11 cellular contexts compared by ENCODE assay signal in genomic region chr11:6474806-6475500, GRCh38. TPM values are rescaled to one million over a fixed set of nuclear protein-coding genes. Genes with fewer than 3 reads are reported as not detected.
DNase-seq lines count a peak whose midpoint lies in the region; ATAC-seq, FAIRE-seq and TF ChIP-seq lines count a peak whose summit lies in the region.
"Had no signal": no experiment of that assay in that cellular context is flagged by ENCODE, and none has a peak within 500 bp of the region (broad histone marks: within the 10 kb centered on the region; RNA-seq: fewer than 3 reads in every experiment).

No MANE protein-coding gene starts in this region.

- H3K27ac ChIP-seq in CD4-positive, alpha-beta T cell (ENCODE audit: low read depth, low read length) = peak overlapping the region; percentile 38
- peak overlapping the region; percentile 92 for H3K27ac ChIP-seq in colonic mucosa

- peak overlapping the region; percentile 85 for H3K4me3 Mint-ChIP-seq in CD4-positive, alpha-beta T cell
- peak overlapping the region; percentile 84 for H3K4me3 Mint-ChIP-seq in natural killer cell treated with Interleukin-12 subunit alpha and Interleukin-12 subunit beta and Interleukin-15 and Interleukin-18, amount 100 ng/mL, for 72 hours

- peaks cover 38% of the 10 kb centered on the region for H3K4me1 Mint-ChIP-seq in CD4-positive, alpha-beta T cell (ENCODE audit: low read depth)
- peaks cover 15 to 22% of the 10 kb centered on the region in 2 donors for H3K4me1 Mint-ChIP-seq in natural killer cell treated with Interleukin-12 subunit alpha and Interleukin-12 subunit beta and Interleukin-15 and Interleukin-18, amount 100 ng/mL, for 72 hours (ENCODE audit: low read depth in 2 of 2)

- no peak; the same call in 1 of the 2 replicates for TF ChIP-seq POLR2A in GM12891 (IDR thresholded peaks at IDR 0.05; ENCODE audit: low read depth, low read length)

- H3K4me1 ChIP-seq in colonic mucosa = peaks cover 6% of the 10 kb centered on the region

- no peak for DNase-seq in CD4-positive, alpha-beta T cell
- DNase-seq in NAMALWA (ENCODE audit: low spot score) = peak; percentile 16
- DNase-seq in colonic mucosa = no peak
- DNase-seq in natural killer cell treated with Interleukin-12 subunit alpha and Interleukin-12 subunit beta and Interleukin-15 and Interleukin-18, amount 100 ng/mL, for 72 hours (ENCODE audit: low spot score) = no peak
- no peak for DNase-seq in DMS79 (lab: John Stamatoyannopoulos, UW)
- no peak for DNase-seq in GM12891 (ENCODE audit: insufficient read length, low spot score)

- no peaks in the 10 kb centered on the region for H3K9me3 Mint-ChIP-seq in CD4-positive, alpha-beta T cell
- H3K9me3 Mint-ChIP-seq in natural killer cell treated with Interleukin-12 subunit alpha and Interleukin-12 subunit beta and Interleukin-15 and Interleukin-18, amount 100 ng/mL, for 72 hours = no peaks in the 10 kb centered on the region

- H3K36me3 Mint-ChIP-seq in CD4-positive, alpha-beta T cell (ENCODE audit: low read depth) = peaks cover 28% of the 10 kb centered on the region
- H3K36me3 Mint-ChIP-seq in natural killer cell treated with Interleukin-12 subunit alpha and Interleukin-12 subunit beta and Interleukin-15 and Interleukin-18, amount 100 ng/mL, for 72 hours = no peaks in the 10 kb centered on the region

- no peak for ATAC-seq in CD4-positive, alpha-beta T cell (ENCODE audit: poor library complexity)
- no peak for ATAC-seq in natural killer cell treated with Interleukin-12 subunit alpha and Interleukin-12 subunit beta and Interleukin-15 and Interleukin-18, amount 100 ng/mL, for 72 hours
- ATAC-seq in HG03175 (IDR thresholded peaks at IDR 0.05; ENCODE audit: unreplicated experiment) (no peak), HG03469 (IDR thresholded peaks at IDR 0.05; ENCODE audit: unreplicated experiment) (no peak)

- H3K36me3 ChIP-seq in colonic mucosa = no peaks in the 10 kb centered on the region
- H3K36me3 ChIP-seq: ovary had no signal

- H3K4me3 ChIP-seq in colonic mucosa = no peak overlapping the region

- FAIRE-seq in GM12891 (lab: Jason Lieb, UNC) = no peak
- FAIRE-seq: colon had no signal

- H3K27me3 ChIP-seq in CD4-positive, alpha-beta T cell (ENCODE audit: control insufficient read depth, insufficient read depth, low read length) = no peaks in the 10 kb centered on the region
- H3K27me3 ChIP-seq in colonic mucosa = no peaks in the 10 kb centered on the region
- H3K27me3 ChIP-seq: ovary had no signal

- POLR2A ChIA-PET in CD4-positive, alpha-beta T cell (lab: Charles Lee) = interaction anchor here (1.2 to 4.0 kb wide), 5 partner anchors 56 to 209 kb away, joined by 4 to 14 read pairs (median 5); partner anchors contain the start of genes APBB1, MRPL17 and SMPD1

- H3K9me3 ChIP-seq in CD4-positive, alpha-beta T cell (ENCODE audit: control insufficient read depth, low read length) = no peaks in the 10 kb centered on the region
- no peaks in the 10 kb centered on the region for H3K9me3 ChIP-seq in colonic mucosa
- H3K9me3 ChIP-seq: ovary had no signal

- peak overlapping the region; percentile 64 for H3K27ac Mint-ChIP-seq in CD4-positive, alpha-beta T cell
- H3K27ac Mint-ChIP-seq in natural killer cell treated with Interleukin-12 subunit alpha and Interleukin-12 subunit beta and Interleukin-15 and Interleukin-18, amount 100 ng/mL, for 72 hours = no peak overlapping the region

- intact Hi-C loops in CD4-positive, alpha-beta T cell (cut with DNase I, micrococcal nuclease) = no loop called here
- intact Hi-C loops in colonic mucosa (cut with DNase I) = loop anchor here (10.0 kb wide), 2 partner anchors 130 to 240 kb away; partner anchors contain the start of genes CNGA4, FHIP1B, ILK and RRP8

- CTCF ChIA-PET in CD4-positive, alpha-beta T cell (lab: Charles Lee) = interaction anchor here (0.5 to 1.8 kb wide), 5 partner anchors 31 to 115 kb away, joined by 3 to 6 read pairs (median 3); no protein-coding TSS in a partner anchor

- peak overlapping the region; percentile 15 to 77 for H3K9ac ChIP-seq in colonic mucosa (ENCODE audit: low read depth in 2 of 2, low read length in 2 of 2)

- no peak for TF ChIP-seq CTCF in CD4-positive, alpha-beta T cell (IDR thresholded peaks at IDR 0.05)
- TF ChIP-seq CTCF in colonic mucosa (IDR thresholded peaks at IDR 0.05) = no peak

- no peaks in the 10 kb centered on the region for H3K27me3 Mint-ChIP-seq in CD4-positive, alpha-beta T cell
- no peaks in the 10 kb centered on the region for H3K27me3 Mint-ChIP-seq in natural killer cell treated with Interleukin-12 subunit alpha and Interleukin-12 subunit beta and Interleukin-15 and Interleukin-18, amount 100 ng/mL, for 72 hours

TF ChIP-seq in GM12891, 5 proteins besides CTCF, POLR2A, EP300 and RAD21:
- TF ChIP-seq POLR2AphosphoS5 (IDR thresholded peaks at IDR 0.05; ENCODE audit: low read depth, low read length) (no peak), TAF1 (IDR thresholded peaks at IDR 0.05; ENCODE audit: low read depth, low read length) (no peak), SPI1 (IDR thresholded peaks at IDR 0.05; ENCODE audit: low read depth, low read length) (no peak), PAX5 (IDR thresholded peaks at IDR 0.05; ENCODE audit: insufficient read depth, low read length, severe bottlenecking) (no peak), POU2F2 (IDR thresholded peaks at IDR 0.05; ENCODE audit: low read depth, low read length) (no peak)

RNA-seq across cellular contexts. Expression of gene TRIM3, which starts 1.2 kb away (rescaled TPM):
- total RNA-seq in CD4-positive, alpha-beta T cell = 10 to 100 TPM; 16.4 to 16.6 TPM
- total RNA-seq in colonic mucosa = 10 to 100 TPM; 30.0 to 59.0 TPM
- total RNA-seq in natural killer cell treated with Interleukin-12 subunit alpha and Interleukin-12 subunit beta and Interleukin-15 and Interleukin-18, amount 100 ng/mL, for 72 hours = 1 to 10 TPM; 6.1 to 7.7 TPM
- 3.9 TPM for polyA plus RNA-seq in GM12891 (2012; ENCODE audit: low read depth, missing spikeins)

RNA-seq across cellular contexts. Expression of gene ARFIP2, which starts 6.2 kb away (rescaled TPM):
- total RNA-seq in CD4-positive, alpha-beta T cell = 10 to 100 TPM; 78.1 to 80.5 TPM
- 10 to 100 TPM; 76.9 to 87.3 TPM for total RNA-seq in colonic mucosa
- 10 to 100 TPM; 50.8 to 71.7 TPM for total RNA-seq in natural killer cell treated with Interleukin-12 subunit alpha and Interleukin-12 subunit beta and Interleukin-15 and Interleukin-18, amount 100 ng/mL, for 72 hours
- polyA plus RNA-seq in GM12891 (2012; ENCODE audit: low read depth, missing spikeins) = 34.4 TPM

RNA-seq across cellular contexts. Expression of gene TIMM10B, which starts 6.3 kb away (rescaled TPM):
- 10 to 100 TPM; 68.5 to 68.6 TPM for total RNA-seq in CD4-positive, alpha-beta T cell
- total RNA-seq in colonic mucosa = 10 to 100 TPM; 48.0 TPM
- total RNA-seq in natural killer cell treated with Interleukin-12 subunit alpha and Interleukin-12 subunit beta and Interleukin-15 and Interleukin-18, amount 100 ng/mL, for 72 hours = 10 to 100 TPM; 44.1 to 57.4 TPM
- polyA plus RNA-seq in GM12891 (2012; ENCODE audit: low read depth, missing spikeins) = 26.1 TPM

RNA-seq across cellular contexts. Expression of gene DNHD1, which starts 22.1 kb away (rescaled TPM):
- total RNA-seq in CD4-positive, alpha-beta T cell = 10 to 100 TPM; 44.1 to 46.8 TPM
- total RNA-seq in colonic mucosa = 10 to 100 TPM in 1 of 2 donors, 1 to 10 TPM in 1; 7.4 to 11.8 TPM
- 10 to 100 TPM; 22.4 to 53.6 TPM for total RNA-seq in natural killer cell treated with Interleukin-12 subunit alpha and Interleukin-12 subunit beta and Interleukin-15 and Interleukin-18, amount 100 ng/mL, for 72 hours
- 11.9 TPM for polyA plus RNA-seq in GM12891 (2012; ENCODE audit: low read depth, missing spikeins)

RNA-seq across cellular contexts. Expression of gene HPX, which starts 34.2 kb away (rescaled TPM):
- total RNA-seq in CD4-positive, alpha-beta T cell = under 1 TPM; 0.52 to 0.87 TPM
- total RNA-seq in colonic mucosa = 1 to 10 TPM; 1.8 to 5.3 TPM
- under 1 TPM; 0.76 to 0.92 TPM for total RNA-seq in natural killer cell treated with Interleukin-12 subunit alpha and Interleukin-12 subunit beta and Interleukin-15 and Interleukin-18, amount 100 ng/mL, for 72 hours
- 11.3 TPM for polyA plus RNA-seq in GM12891 (2012; ENCODE audit: low read depth, missing spikeins)
- total RNA-seq: SK-MEL-5 had no signal
